In the genomic region with DNA sequence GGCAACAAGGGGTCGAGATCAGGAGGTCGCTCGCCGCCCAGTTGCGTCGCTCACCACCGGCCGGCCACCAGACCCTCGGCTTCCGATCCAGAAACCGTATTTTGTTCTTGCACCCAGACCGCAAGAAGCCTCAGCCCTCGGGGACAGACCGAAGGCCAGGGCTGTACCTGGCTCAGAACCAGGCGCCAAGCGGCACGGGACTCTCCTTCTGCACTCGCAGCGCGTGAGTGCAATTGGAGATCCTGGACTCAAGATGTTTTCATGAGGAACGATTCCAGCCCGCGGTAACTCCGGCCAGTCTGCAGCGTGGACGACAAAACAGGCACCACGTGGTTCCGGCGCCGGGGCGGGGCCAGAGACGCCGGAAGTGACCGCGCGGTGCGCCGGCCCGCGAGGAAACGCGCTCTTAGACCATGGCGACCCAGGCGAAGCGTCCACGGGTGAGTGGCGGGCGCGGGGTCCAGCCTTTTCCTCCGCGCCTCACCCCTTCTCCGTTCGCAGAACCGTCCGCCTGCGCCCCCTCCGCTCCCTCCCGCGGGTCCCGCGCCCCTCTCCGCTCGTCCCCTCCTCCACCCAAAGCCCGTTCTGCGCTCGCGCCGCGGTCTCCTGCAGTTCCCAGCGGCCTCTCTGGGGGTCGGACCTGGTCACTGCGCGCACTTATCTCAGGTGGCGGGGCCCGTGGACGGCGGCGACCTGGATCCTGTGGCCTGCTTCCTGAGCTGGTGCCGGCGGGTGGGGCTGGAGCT, we compare ENCODE assay signal across 1 cellular context.
A peak's percentile ranks its signal among the peaks of the same experiment; 100 is the strongest.
TF ChIP-seq lines count a peak whose summit lies in the region.

A gene with protein sequence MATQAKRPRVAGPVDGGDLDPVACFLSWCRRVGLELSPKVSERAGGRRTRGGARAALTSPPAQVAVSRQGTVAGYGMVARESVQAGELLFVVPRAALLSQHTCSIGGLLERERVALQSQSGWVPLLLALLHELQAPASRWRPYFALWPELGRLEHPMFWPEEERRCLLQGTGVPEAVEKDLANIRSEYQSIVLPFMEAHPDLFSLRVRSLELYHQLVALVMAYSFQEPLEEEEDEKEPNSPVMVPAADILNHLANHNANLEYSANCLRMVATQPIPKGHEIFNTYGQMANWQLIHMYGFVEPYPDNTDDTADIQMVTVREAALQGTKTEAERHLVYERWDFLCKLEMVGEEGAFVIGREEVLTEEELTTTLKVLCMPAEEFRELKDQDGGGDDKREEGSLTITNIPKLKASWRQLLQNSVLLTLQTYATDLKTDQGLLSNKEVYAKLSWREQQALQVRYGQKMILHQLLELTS (plus strand): TSS at position 393 of the 746 bp plus-strand sequence. CDS start 21 bp downstream, at position 414.

TF ChIP-seq in K562, 482 proteins besides CTCF, POLR2A, EP300 and RAD21 (continued from another document and continues in another):
- TF ChIP-seq ATF1 (CRISPR knock-in tag; IDR thresholded peaks at IDR 0.05) (peak; percentile 18; the same call in 1 of the 2 replicates), ATF1 (tag; IDR thresholded peaks at IDR 0.05) (peak; percentile 89), ZNF121 (CRISPR knock-in tag; conservative IDR thresholded peaks at IDR 0.05) (no peak), NFE2L1 (tag; IDR thresholded peaks at IDR 0.05; ENCODE audit: borderline replicate concordance, low read depth) (no peak), POLR2AphosphoS2 (IDR thresholded peaks at IDR 0.05; ENCODE audit: low read length) (no peak), EHMT2 (IDR thresholded peaks at IDR 0.05) (no peak), HDAC6 (IDR thresholded peaks at IDR 0.05; ENCODE audit: low read depth, low read length) (no peak), PYGO2 (tag; IDR thresholded peaks at IDR 0.05) (no peak), THRAP3 (IDR thresholded peaks at IDR 0.05; ENCODE audit: borderline replicate concordance) (no peak), CBX8 (IDR thresholded peaks at IDR 0.05; ENCODE audit: borderline replicate concordance, extremely low read depth, low read depth, low read length, poor library complexity, severe bottlenecking) (no peak), MYC (IDR thresholded peaks at IDR 0.05; ENCODE audit: low read depth, low read length) (peak; percentile 98), MYC (CRISPR knock-in tag; IDR thresholded peaks at IDR 0.05; ENCODE audit: borderline replicate concordance, low read depth) (peak; percentile 95; the same call in 1 of the 2 replicates), ETV6 (IDR thresholded peaks at IDR 0.05; ENCODE audit: borderline replicate concordance in 1 of 2, low read depth in 2 of 2, low read length in 1 of 2) (no peak), ETV6 (CRISPR knock-in tag; IDR thresholded peaks at IDR 0.05; ENCODE audit: borderline replicate concordance) (no peak; the same call in 1 of the 2 replicates), SPI1 (IDR thresholded peaks at IDR 0.05; ENCODE audit: borderline replicate concordance, low read depth, low read length) (no peak), OTX1 (CRISPR knock-in tag; IDR thresholded peaks at IDR 0.05) (peak; percentile 79; the same call in 1 of the 2 replicates), ZBTB1 (CRISPR knock-in tag; IDR thresholded peaks at IDR 0.05; ENCODE audit: borderline replicate concordance, low read depth) (no peak; the same call in 1 of the 2 replicates), BDP1 (IDR thresholded peaks at IDR 0.05; ENCODE audit: insufficient read depth, insufficient read length) (no peak), FOXM1 (IDR thresholded peaks at IDR 0.05; ENCODE audit: low read depth) (no peak), FOXM1 (CRISPR knock-in tag; IDR thresholded peaks at IDR 0.05; ENCODE audit: low read depth) (peak; percentile 91; the same call in 1 of the 2 replicates), KLF10 (CRISPR knock-in tag; IDR thresholded peaks at IDR 0.05) (no peak), CCAR2 (IDR thresholded peaks at IDR 0.05; ENCODE audit: low read depth, low read length) (no peak), NR4A1 (CRISPR knock-in tag; IDR thresholded peaks at IDR 0.05) (no peak), NR4A1 (tag; IDR thresholded peaks at IDR 0.05) (no peak), MBD2 (IDR thresholded peaks at IDR 0.05; ENCODE audit: borderline replicate concordance, low read depth) (0 out of 2 replicates have a peak, but pooled peaks have one; percentile 17), IFI16 (CRISPR knock-in tag; IDR thresholded peaks at IDR 0.05) (no peak), ZNF3 (CRISPR knock-in tag; IDR thresholded peaks at IDR 0.05) (no peak), TOE1 (IDR thresholded peaks at IDR 0.05; ENCODE audit: borderline replicate concordance) (peak; percentile 75; the same call in 1 of the 2 replicates), TOE1 (CRISPR knock-in tag; IDR thresholded peaks at IDR 0.05; ENCODE audit: borderline replicate concordance, low read depth) (0 out of 2 replicates have a peak, but pooled peaks have one; percentile 73), MAFG (tag; conservative IDR thresholded peaks at IDR 0.05) (no peak), MTF1 (CRISPR knock-in tag; IDR thresholded peaks at IDR 0.05; ENCODE audit: borderline replicate concordance) (no peak), ZNF124 (CRISPR knock-in tag; IDR thresholded peaks at IDR 0.05) (no peak), TSC22D4 (tag; IDR thresholded peaks at IDR 0.05) (no peak), SP1 (CRISPR knock-in tag; IDR thresholded peaks at IDR 0.05) (peak; percentile 61), TAF9B (IDR thresholded peaks at IDR 0.05; ENCODE audit: partially characterized antibody) (peak; percentile 58), HOXB6 (CRISPR knock-in tag; IDR thresholded peaks at IDR 0.05; ENCODE audit: borderline replicate concordance) (no peak), SMARCA5 (IDR thresholded peaks at IDR 0.05) (no peak), ZNF696 (CRISPR knock-in tag; conservative IDR thresholded peaks at IDR 0.05) (no peak), SRF (CRISPR knock-in tag; IDR thresholded peaks at IDR 0.05) (no peak), ZKSCAN1 (IDR thresholded peaks at IDR 0.05; ENCODE audit: low read depth, low read length) (0 out of 2 replicates have a peak, but pooled peaks have one; percentile 18), ZBTB17 (CRISPR knock-in tag; IDR thresholded peaks at IDR 0.05) (no peak), ZNF766 (CRISPR knock-in tag; conservative IDR thresholded peaks at IDR 0.05) (no peak), ZBED1 (IDR thresholded peaks at IDR 0.05) (no peak), RBM17 (IDR thresholded peaks at IDR 0.05; ENCODE audit: borderline replicate concordance, low read depth, low read length) (no peak), GATAD2A (IDR thresholded peaks at IDR 0.05) (peak; percentile 55; the same call in 1 of the 2 replicates), ZFX (CRISPR knock-in tag; IDR thresholded peaks at IDR 0.05) (peak; percentile 71), ZNF780A (CRISPR knock-in tag; IDR thresholded peaks at IDR 0.05) (no peak), KLF16 (IDR thresholded peaks at IDR 0.05) (no peak), ZNF12 (CRISPR knock-in tag; IDR thresholded peaks at IDR 0.05) (0 out of 2 replicates have a peak, but pooled peaks have one; percentile 3), TEAD1 (CRISPR knock-in tag; IDR thresholded peaks at IDR 0.05) (peak in 1 of 2 experiments; percentile 70; a peak in 1 of 4 replicates), CBFA2T2 (conservative IDR thresholded peaks at IDR 0.05) (peak; percentile 34; the same call in 1 of the 2 replicates), ZNF551 (CRISPR knock-in tag; IDR thresholded peaks at IDR 0.05) (no peak), XRCC3 (IDR thresholded peaks at IDR 0.05) (no peak), RBM22 (IDR thresholded peaks at IDR 0.05; ENCODE audit: low read depth, low read length, poor library complexity, severe bottlenecking) (peak; percentile 93), ZNF140 (CRISPR knock-in tag; IDR thresholded peaks at IDR 0.05) (no peak), ELF2 (CRISPR knock-in tag; IDR thresholded peaks at IDR 0.05) (peak; percentile 34; the same call in 1 of the 2 replicates), HIVEP1 (CRISPR knock-in tag; IDR thresholded peaks at IDR 0.05) (no peak)
- TF ChIP-seq, protein P1, sequence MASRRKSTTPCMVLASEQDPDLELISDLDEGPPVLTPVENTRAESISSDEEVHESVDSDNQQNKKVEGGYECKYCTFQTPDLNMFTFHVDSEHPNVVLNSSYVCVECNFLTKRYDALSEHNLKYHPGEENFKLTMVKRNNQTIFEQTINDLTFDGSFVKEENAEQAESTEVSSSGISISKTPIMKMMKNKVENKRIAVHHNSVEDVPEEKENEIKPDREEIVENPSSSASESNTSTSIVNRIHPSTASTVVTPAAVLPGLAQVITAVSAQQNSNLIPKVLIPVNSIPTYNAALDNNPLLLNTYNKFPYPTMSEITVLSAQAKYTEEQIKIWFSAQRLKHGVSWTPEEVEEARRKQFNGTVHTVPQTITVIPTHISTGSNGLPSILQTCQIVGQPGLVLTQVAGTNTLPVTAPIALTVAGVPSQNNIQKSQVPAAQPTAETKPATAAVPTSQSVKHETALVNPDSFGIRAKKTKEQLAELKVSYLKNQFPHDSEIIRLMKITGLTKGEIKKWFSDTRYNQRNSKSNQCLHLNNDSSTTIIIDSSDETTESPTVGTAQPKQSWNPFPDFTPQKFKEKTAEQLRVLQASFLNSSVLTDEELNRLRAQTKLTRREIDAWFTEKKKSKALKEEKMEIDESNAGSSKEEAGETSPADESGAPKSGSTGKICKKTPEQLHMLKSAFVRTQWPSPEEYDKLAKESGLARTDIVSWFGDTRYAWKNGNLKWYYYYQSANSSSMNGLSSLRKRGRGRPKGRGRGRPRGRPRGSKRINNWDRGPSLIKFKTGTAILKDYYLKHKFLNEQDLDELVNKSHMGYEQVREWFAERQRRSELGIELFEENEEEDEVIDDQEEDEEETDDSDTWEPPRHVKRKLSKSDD (conservative IDR thresholded peaks at IDR 0.05; ENCODE audit: low read length), result no peak
- TF ChIP-seq, protein P2, sequence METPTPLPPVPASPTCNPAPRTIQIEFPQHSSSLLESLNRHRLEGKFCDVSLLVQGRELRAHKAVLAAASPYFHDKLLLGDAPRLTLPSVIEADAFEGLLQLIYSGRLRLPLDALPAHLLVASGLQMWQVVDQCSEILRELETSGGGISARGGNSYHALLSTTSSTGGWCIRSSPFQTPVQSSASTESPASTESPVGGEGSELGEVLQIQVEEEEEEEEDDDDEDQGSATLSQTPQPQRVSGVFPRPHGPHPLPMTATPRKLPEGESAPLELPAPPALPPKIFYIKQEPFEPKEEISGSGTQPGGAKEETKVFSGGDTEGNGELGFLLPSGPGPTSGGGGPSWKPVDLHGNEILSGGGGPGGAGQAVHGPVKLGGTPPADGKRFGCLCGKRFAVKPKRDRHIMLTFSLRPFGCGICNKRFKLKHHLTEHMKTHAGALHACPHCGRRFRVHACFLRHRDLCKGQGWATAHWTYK (CRISPR knock-in tag; IDR thresholded peaks at IDR 0.05), result 0 out of 2 replicates have a peak, but pooled peaks have one; percentile 71
- TF ChIP-seq, protein P3, sequence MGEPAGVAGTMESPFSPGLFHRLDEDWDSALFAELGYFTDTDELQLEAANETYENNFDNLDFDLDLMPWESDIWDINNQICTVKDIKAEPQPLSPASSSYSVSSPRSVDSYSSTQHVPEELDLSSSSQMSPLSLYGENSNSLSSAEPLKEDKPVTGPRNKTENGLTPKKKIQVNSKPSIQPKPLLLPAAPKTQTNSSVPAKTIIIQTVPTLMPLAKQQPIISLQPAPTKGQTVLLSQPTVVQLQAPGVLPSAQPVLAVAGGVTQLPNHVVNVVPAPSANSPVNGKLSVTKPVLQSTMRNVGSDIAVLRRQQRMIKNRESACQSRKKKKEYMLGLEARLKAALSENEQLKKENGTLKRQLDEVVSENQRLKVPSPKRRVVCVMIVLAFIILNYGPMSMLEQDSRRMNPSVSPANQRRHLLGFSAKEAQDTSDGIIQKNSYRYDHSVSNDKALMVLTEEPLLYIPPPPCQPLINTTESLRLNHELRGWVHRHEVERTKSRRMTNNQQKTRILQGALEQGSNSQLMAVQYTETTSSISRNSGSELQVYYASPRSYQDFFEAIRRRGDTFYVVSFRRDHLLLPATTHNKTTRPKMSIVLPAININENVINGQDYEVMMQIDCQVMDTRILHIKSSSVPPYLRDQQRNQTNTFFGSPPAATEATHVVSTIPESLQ (CRISPR knock-in tag; IDR thresholded peaks at IDR 0.05), result peak; percentile 90; the same call in 1 of the 2 replicates
- TF ChIP-seq, protein P4, sequence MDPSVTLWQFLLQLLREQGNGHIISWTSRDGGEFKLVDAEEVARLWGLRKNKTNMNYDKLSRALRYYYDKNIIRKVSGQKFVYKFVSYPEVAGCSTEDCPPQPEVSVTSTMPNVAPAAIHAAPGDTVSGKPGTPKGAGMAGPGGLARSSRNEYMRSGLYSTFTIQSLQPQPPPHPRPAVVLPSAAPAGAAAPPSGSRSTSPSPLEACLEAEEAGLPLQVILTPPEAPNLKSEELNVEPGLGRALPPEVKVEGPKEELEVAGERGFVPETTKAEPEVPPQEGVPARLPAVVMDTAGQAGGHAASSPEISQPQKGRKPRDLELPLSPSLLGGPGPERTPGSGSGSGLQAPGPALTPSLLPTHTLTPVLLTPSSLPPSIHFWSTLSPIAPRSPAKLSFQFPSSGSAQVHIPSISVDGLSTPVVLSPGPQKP (CRISPR knock-in tag; IDR thresholded peaks at IDR 0.05), result no peak
- TF ChIP-seq, protein P5, sequence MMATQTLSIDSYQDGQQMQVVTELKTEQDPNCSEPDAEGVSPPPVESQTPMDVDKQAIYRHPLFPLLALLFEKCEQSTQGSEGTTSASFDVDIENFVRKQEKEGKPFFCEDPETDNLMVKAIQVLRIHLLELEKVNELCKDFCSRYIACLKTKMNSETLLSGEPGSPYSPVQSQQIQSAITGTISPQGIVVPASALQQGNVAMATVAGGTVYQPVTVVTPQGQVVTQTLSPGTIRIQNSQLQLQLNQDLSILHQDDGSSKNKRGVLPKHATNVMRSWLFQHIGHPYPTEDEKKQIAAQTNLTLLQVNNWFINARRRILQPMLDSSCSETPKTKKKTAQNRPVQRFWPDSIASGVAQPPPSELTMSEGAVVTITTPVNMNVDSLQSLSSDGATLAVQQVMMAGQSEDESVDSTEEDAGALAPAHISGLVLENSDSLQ (IDR thresholded peaks at IDR 0.05), result peak; percentile 69
- TF ChIP-seq, protein P6, sequence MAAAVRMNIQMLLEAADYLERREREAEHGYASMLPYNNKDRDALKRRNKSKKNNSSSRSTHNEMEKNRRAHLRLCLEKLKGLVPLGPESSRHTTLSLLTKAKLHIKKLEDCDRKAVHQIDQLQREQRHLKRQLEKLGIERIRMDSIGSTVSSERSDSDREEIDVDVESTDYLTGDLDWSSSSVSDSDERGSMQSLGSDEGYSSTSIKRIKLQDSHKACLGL (CRISPR knock-in tag; IDR thresholded peaks at IDR 0.05; ENCODE audit: borderline replicate concordance, poor library complexity, severe bottlenecking), result peak; percentile 92
- TF ChIP-seq, protein P7, sequence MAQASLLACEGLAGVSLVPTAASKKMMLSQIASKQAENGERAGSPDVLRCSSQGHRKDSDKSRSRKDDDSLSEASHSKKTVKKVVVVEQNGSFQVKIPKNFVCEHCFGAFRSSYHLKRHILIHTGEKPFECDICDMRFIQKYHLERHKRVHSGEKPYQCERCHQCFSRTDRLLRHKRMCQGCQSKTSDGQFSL (CRISPR knock-in tag; IDR thresholded peaks at IDR 0.05), result no peak
- TF ChIP-seq, protein P7 (tag; IDR thresholded peaks at IDR 0.05), result no peak
